In the genomic region with DNA sequence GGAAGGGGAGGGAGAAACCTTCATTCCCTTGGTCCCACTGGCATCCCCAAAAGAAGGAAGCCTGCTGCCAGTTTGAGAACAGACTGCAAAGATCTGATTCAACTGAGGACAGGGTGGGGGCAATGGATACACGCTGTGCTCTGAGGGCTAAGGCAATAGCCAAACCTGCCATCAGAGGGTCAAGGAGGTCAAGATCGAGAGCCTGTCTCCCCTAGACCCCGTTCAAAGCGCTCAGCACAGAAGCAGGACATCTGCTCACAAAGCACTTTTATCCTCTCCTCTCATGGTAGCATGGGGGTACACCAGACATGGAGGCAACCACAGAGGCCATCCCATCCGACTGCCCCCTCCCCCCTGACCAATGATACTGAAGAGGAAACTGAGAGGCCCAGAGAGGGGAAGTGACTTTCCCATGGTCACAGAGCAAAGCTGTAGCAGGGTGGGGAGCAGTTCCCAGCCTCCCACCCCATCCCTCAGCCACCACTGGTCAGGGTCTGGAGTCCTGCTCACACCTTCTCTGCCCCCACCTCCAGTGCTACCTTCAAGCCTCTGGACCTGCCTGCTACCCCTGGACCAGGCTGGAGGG, we compare ENCODE assay signal across 1 cellular context.
TF ChIP-seq lines count a peak whose summit lies in the region.

No MANE protein-coding gene starts in this region.

TF ChIP-seq in endothelial cell of umbilical vein, 7 proteins besides CTCF, POLR2A, EP300 and RAD21:
- no peak for TF ChIP-seq FOS (IDR thresholded peaks at IDR 0.05; ENCODE audit: borderline replicate concordance, insufficient read depth, low read length)
- no peak for TF ChIP-seq JUN (IDR thresholded peaks at IDR 0.05; ENCODE audit: borderline replicate concordance, insufficient read depth, insufficient read length, low read depth)
- no peak for TF ChIP-seq GATA2 (IDR thresholded peaks at IDR 0.05; ENCODE audit: insufficient read depth, insufficient read length, low read depth, low read length)
- TF ChIP-seq, protein P1, sequence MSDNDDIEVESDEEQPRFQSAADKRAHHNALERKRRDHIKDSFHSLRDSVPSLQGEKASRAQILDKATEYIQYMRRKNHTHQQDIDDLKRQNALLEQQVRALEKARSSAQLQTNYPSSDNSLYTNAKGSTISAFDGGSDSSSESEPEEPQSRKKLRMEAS (IDR thresholded peaks at IDR 0.05; ENCODE audit: insufficient read depth, insufficient read length), result no peak
- TF ChIP-seq MYC (IDR thresholded peaks at IDR 0.05; ENCODE audit: low read depth, low read length), result no peak
- no peak for TF ChIP-seq EZH2 (IDR thresholded peaks at IDR 0.05; ENCODE audit: borderline replicate concordance, low read depth, low read length, severe bottlenecking)
- TF ChIP-seq POLR2AphosphoS5 (IDR thresholded peaks at IDR 0.05; ENCODE audit: insufficient read depth, low read depth, low read length), result no peak
